18 cellular contexts compared by ENCODE assay signal in the genomic region with DNA sequence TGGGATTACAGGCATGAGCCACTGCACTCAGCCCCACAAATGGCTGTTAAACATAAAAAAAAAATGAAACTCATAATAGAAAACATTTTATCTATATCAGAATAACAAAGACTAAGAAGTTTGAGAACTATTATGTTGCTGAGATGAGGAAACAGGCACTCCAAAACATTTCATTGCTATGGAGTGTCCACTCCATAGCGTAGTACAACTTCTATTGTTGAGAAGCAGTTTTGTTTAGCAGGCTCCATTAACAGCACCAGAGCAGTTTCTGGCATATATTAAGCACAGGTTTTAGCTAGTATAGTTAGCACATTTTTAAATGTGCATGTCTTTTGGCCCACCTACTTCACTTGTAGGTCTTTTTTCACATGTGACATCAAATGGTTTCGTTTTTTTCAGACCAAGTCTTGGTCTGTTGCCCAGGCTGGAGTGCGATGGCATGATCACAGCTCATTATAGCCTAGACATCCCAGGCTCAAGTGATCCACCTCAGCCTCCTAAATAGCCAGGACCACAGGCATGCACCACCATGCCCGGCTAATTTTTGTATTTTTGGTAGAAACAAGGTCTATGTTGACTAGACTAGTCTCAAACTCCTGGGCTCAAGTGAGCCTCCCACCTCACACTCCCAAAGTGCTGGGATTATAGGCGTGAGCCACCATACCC.
"Had no signal": no experiment of that assay in that cellular context is flagged by ENCODE, and none has a peak within 500 bp of the region (broad histone marks: within the 10 kb centered on the region; RNA-seq: fewer than 3 reads in every experiment).

No MANE protein-coding gene starts in this region.

- H3K4me1 ChIP-seq: parathyroid adenoma had no signal

- H3K36me3 ChIP-seq: adrenal gland had no signal

- H3K9me3 ChIP-seq: body of pancreas, gastrocnemius medialis, spleen, tibial nerve had no signal

- H3K9ac ChIP-seq: parathyroid adenoma had no signal

- ATAC-seq: activated T-helper 17 cell treated with anti-CD3 and anti-CD28 coated beads, Interleukin-2, amount 50 U/mL, for 72 hours; body of pancreas; gastrocnemius medialis; sciatic nerve; stimulated activated memory B cell treated with anti-CD40 and anti-IgM and Interleukin-4, amounts not matched to agents 10 μg/mL and 1 μg/mL and 100 μg/mL, for 72 hours; WTC11 had no signal

- H3K27me3 Mint-ChIP-seq: activated CD4-positive, alpha-beta T cell treated with anti-CD3 and anti-CD28 coated beads, Interleukin-2, amount 10 ng/mL, durations not matched to agents 24 days and 14 days; activated naive CD4-positive, alpha-beta T cell treated with anti-CD3 and anti-CD28 coated beads, Interleukin-2, amount 10 ng/mL, durations not matched to agents 7 days and 5 days; activated T-helper 17 cell treated with anti-CD3 and anti-CD28 coated beads, Interleukin-2, amount 50 U/mL, for 72 hours; stimulated activated memory B cell treated with anti-CD40 and anti-IgM and Interleukin-4, amounts not matched to agents 10 μg/mL and 1 μg/mL and 100 μg/mL, for 72 hours had no signal

- H3K27ac Mint-ChIP-seq: activated CD4-positive, alpha-beta T cell treated with anti-CD3 and anti-CD28 coated beads, Interleukin-2, amount 10 ng/mL, durations not matched to agents 24 days and 14 days; activated T-helper 17 cell treated with anti-CD3 and anti-CD28 coated beads, Interleukin-2, amount 50 U/mL, for 72 hours; stimulated activated memory B cell treated with anti-CD40 and anti-IgM and Interleukin-4, amounts not matched to agents 10 μg/mL and 1 μg/mL and 100 μg/mL, for 72 hours had no signal

- DNase-seq: activated CD4-positive, alpha-beta T cell treated with anti-CD3 and anti-CD28 coated beads, Interleukin-2, amount 10 ng/mL, durations not matched to agents 24 days and 14 days; activated CD8-positive, alpha-beta memory T cell treated with anti-CD3 and anti-CD28 coated beads for 24 hours; activated naive CD4-positive, alpha-beta T cell treated with anti-CD3 and anti-CD28 coated beads, Interleukin-2, amount 10 ng/mL, durations not matched to agents 7 days and 5 days; adrenal gland; body of pancreas; central memory CD4-positive, alpha-beta T cell; cortex of kidney; effector CD8-positive, alpha-beta T cell; gastrocnemius medialis; spleen; stimulated activated CD4-positive, alpha-beta T cell treated with anti-CD3 and anti-CD28 coated beads, Interleukin-1b, Interleukin-23, amount 100 ng/mL, for 48 hours had no signal

- H3K27me3 ChIP-seq: adrenal gland, body of pancreas, gastrocnemius medialis, spleen, tibial nerve had no signal

- H3K9me3 Mint-ChIP-seq: activated CD4-positive, alpha-beta T cell treated with anti-CD3 and anti-CD28 coated beads, Interleukin-2, amount 10 ng/mL, durations not matched to agents 24 days and 14 days; activated naive CD4-positive, alpha-beta T cell treated with anti-CD3 and anti-CD28 coated beads, Interleukin-2, amount 10 ng/mL, durations not matched to agents 7 days and 5 days; activated T-helper 17 cell treated with anti-CD3 and anti-CD28 coated beads, Interleukin-2, amount 50 U/mL, for 72 hours; neural crest cell; stimulated activated memory B cell treated with anti-CD40 and anti-IgM and Interleukin-4, amounts not matched to agents 10 μg/mL and 1 μg/mL and 100 μg/mL, for 72 hours; WTC11 had no signal

- H2AFZ ChIP-seq: parathyroid adenoma had no signal

- H3K4me3 ChIP-seq: adrenal gland, body of pancreas, gastrocnemius medialis, spleen, tibial nerve had no signal

- H3K27ac ChIP-seq: adrenal gland, body of pancreas, gastrocnemius medialis, parathyroid adenoma, tibial nerve had no signal

- H3K79me2 ChIP-seq: parathyroid adenoma had no signal

- H3K4me3 Mint-ChIP-seq: activated CD4-positive, alpha-beta T cell treated with anti-CD3 and anti-CD28 coated beads, Interleukin-2, amount 10 ng/mL, durations not matched to agents 24 days and 14 days; activated naive CD4-positive, alpha-beta T cell treated with anti-CD3 and anti-CD28 coated beads, Interleukin-2, amount 10 ng/mL, durations not matched to agents 7 days and 5 days; activated T-helper 17 cell treated with anti-CD3 and anti-CD28 coated beads, Interleukin-2, amount 50 U/mL, for 72 hours; stimulated activated memory B cell treated with anti-CD40 and anti-IgM and Interleukin-4, amounts not matched to agents 10 μg/mL and 1 μg/mL and 100 μg/mL, for 72 hours; WTC11 had no signal
